8 cellular contexts compared by ENCODE assay signal in the genomic region with DNA sequence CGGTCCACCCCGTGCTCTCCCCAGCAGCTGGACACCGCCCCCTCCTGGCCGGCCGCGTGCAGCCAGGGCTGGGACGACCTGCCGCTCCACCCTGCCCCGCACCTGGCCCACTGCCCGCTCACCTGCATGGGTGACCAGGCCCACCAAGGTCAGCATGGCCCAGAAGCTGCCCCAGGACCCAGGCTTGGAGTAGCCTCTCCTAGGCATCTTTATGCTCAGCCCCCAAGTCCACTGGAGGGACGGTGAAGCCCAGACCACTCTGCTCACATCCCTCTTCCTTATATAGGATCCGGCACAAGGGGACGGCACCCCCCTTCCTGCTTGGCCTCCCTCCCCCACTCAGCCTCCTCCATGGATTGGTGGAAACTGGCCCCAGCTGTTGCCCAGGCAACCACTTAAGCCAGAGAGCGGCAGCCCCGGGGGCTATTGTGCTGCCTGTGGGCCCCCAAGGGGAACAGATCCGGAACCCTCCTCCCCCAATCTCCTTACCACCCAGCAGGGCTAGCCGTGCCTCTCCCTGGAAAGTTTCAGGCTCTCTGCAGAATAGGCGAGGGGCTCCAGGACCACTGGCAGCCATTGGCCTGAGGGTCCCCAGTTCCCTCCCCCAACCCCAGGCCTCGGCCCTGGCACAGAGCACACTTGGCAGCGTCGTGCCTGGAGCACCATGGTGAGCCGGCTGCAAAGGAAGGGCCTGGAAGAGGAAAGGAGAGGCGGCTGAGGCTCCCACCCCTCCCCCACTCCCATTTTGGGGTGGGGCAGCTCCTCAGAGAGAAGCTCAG. TPM values are rescaled to one million over a fixed set of nuclear protein-coding genes. Genes with fewer than 3 reads are reported as not detected.
A peak's percentile ranks its signal among the peaks of the same experiment; 100 is the strongest.
DNase-seq lines count a peak whose midpoint lies in the region; ATAC-seq, FAIRE-seq and TF ChIP-seq lines count a peak whose summit lies in the region.

A gene with protein sequence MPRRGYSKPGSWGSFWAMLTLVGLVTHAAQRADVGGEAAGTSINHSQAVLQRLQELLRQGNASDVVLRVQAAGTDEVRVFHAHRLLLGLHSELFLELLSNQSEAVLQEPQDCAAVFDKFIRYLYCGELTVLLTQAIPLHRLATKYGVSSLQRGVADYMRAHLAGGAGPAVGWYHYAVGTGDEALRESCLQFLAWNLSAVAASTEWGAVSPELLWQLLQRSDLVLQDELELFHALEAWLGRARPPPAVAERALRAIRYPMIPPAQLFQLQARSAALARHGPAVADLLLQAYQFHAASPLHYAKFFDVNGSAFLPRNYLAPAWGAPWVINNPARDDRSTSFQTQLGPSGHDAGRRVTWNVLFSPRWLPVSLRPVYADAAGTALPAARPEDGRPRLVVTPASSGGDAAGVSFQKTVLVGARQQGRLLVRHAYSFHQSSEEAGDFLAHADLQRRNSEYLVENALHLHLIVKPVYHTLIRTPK (minus strand): TSS at position 256 of the 779 bp plus-strand sequence. CDS start 49 bp downstream, at position 207.

- ATAC-seq in GM19452 (IDR thresholded peaks at IDR 0.05; ENCODE audit: unreplicated experiment), result no peak

- no peak for TF ChIP-seq POLR2A in adrenal gland (IDR thresholded peaks at IDR 0.05)

- H3K27me3 ChIP-seq in adrenal gland (peaks cover 44% of the 10 kb centered on the region), iPS DF 6.9 (ENCODE audit: control insufficient read depth, insufficient read depth, low read length) (peaks cover 11% of the 10 kb centered on the region; the same call in 1 of the 2 replicates), smooth muscle cell (ENCODE audit: low read depth) (peaks cover 58% of the 10 kb centered on the region)

- no peak within 1 kb of the TSS for H3K9ac ChIP-seq in smooth muscle cell (ENCODE audit: low read depth)

- no peaks in the 10 kb centered on the region for H3K79me2 ChIP-seq in smooth muscle cell (ENCODE audit: low read depth)

- H3K4me1 ChIP-seq in adrenal gland (replicated peaks in 1 of 2), result no peaks in the 10 kb centered on the region
- peaks cover 12% of the 10 kb centered on the region for H3K4me1 ChIP-seq in iPS DF 6.9 (ENCODE audit: control insufficient read depth, insufficient read depth, low read length)
- peaks cover 14% of the 10 kb centered on the region for H3K4me1 ChIP-seq in smooth muscle cell (ENCODE audit: low read depth)

- H3K9me3 ChIP-seq in adrenal gland (replicated peaks in 1 of 3) (no peaks in the 10 kb centered on the region), iPS DF 6.9 (ENCODE audit: control insufficient read depth, insufficient read depth, low read length) (no peaks in the 10 kb centered on the region), smooth muscle cell (replicated peaks; ENCODE audit: low read depth) (no peaks in the 10 kb centered on the region)

- H4K20me1 ChIP-seq in smooth muscle cell (ENCODE audit: low read depth), result no peaks in the 10 kb centered on the region

- H3K36me3 ChIP-seq in adrenal gland (replicated peaks in 1 of 2), result no peaks in the 10 kb centered on the region
- no peaks in the 10 kb centered on the region for H3K36me3 ChIP-seq in iPS DF 6.9 (ENCODE audit: control insufficient read depth, insufficient read depth, low read length)
- H3K36me3 ChIP-seq in smooth muscle cell (ENCODE audit: low read depth), result no peaks in the 10 kb centered on the region

- 9 to 15% (median 11%) methylated on average over 4 to 23 of the region's 23 CpGs for WGBS in adrenal gland, 4 donors
- no CpG with 5 or more reads among the region's 23 CpGs for WGBS in iPS DF 6.9 (ENCODE audit: insufficient coverage, insufficient read length)
- 40% methylated on average over 23 of the region's 23 CpGs for whole genome bisulfite sequencing in smooth muscle cell (ENCODE audit: low lambda C conversion rate)

- H3K4me3 ChIP-seq in adrenal gland, result no peak within 1 kb of the TSS
- H3K4me3 ChIP-seq in iPS DF 6.9 (ENCODE audit: low read length), result peak within 1 kb of the TSS; percentile 12; the same call in 1 of the 2 replicates
- H3K4me3 ChIP-seq in smooth muscle cell, result no peak within 1 kb of the TSS

- H2AFZ ChIP-seq in smooth muscle cell (ENCODE audit: low read depth), result no peak within 1 kb of the TSS

- DNase-seq in NCI-H748 (lab: John Stamatoyannopoulos, UW; ENCODE audit: unreplicated experiment), result peak; percentile 48
- DNase-seq in NCI-H748 treated with DMSO at 0.1 percent for 48 hours (lab: John Stamatoyannopoulos, UW), result no peak
- peak; percentile 85 for DNase-seq in NCI-H524 treated with DMSO at 0.1 percent for 48 hours (lab: John Stamatoyannopoulos, UW)
- DNase-seq in adrenal gland, result peak; percentile 51 to 77 (median 68)
- no peak for DNase-seq in iPS DF 6.9 (ENCODE audit: low read depth, low spot score)
- DNase-seq in smooth muscle cell (lab: John Stamatoyannopoulos, UW; ENCODE audit: unreplicated experiment), result no peak
- DNase-seq in RCC 7860 (ENCODE audit: low spot score), result no peak

- no peaks in the 10 kb centered on the region for H3F3A ChIP-seq in smooth muscle cell (ENCODE audit: low read depth)

- no peak within 1 kb of the TSS for H3K4me2 ChIP-seq in smooth muscle cell

- intact Hi-C loops in adrenal gland (cut with DNase I), result loop anchor here (5.0 to 10.0 kb wide), 2 partner anchors 60 to 147 kb away; partner anchors contain the start of gene TTYH2 (in 1 of the 2)

- TF ChIP-seq CTCF in adrenal gland (IDR thresholded peaks at IDR 0.05) (peak; percentile 52 to 81 (median 69)), smooth muscle cell (IDR thresholded peaks at IDR 0.05; ENCODE audit: borderline replicate concordance, insufficient read depth, poor library complexity, severe bottlenecking) (peak; percentile 58)

- peak within 1 kb of the TSS in 1 of 5 donors; percentile 26 for H3K27ac ChIP-seq in adrenal gland
- no peak within 1 kb of the TSS for H3K27ac ChIP-seq in iPS DF 6.9 (ENCODE audit: low read length)
- H3K27ac ChIP-seq in smooth muscle cell (ENCODE audit: low read depth), result no peak within 1 kb of the TSS

- no peak for FAIRE-seq in RCC 7860 (lab: Jason Lieb, UNC)

RNA-seq across cellular contexts. Expression of the gene that starts here (rescaled TPM):
- total RNA-seq in adrenal gland (1 to 10 TPM in 2 of 8 donors, under 1 TPM in 2, not detected in 4; 0.11 to 1.1 (median 0.87) TPM), smooth muscle cell (not detected in 2 replicates)
- polyA plus RNA-seq in adrenal gland (under 1 TPM; 0.10 to 0.72 (median 0.24) TPM), smooth muscle cell (not detected in 2 replicates)

Comparison
In these comparisons a context has a peak if more than half of its experiments do, and no peak if none do; other contexts are left out.
1. DNase-seq: peak in NCI-H748 (single experiment), NCI-H524 treated with DMSO at 0.1 percent for 48 hours (single experiment) and adrenal gland (7 of 7); none in NCI-H748 treated with DMSO at 0.1 percent for 48 hours (single experiment), iPS DF 6.9 (single experiment), smooth muscle cell (single experiment) and RCC 7860 (single experiment).